26 cellular contexts compared by ENCODE assay signal in genomic region chr1:38944547-38944946, GRCh38. TPM values are rescaled to one million over a fixed set of nuclear protein-coding genes. Genes with fewer than 3 reads are reported as not detected.
"Had no signal": no experiment of that assay in that cellular context is flagged by ENCODE, and none has a peak within 500 bp of the region (broad histone marks: within the 10 kb centered on the region; RNA-seq: fewer than 3 reads in every experiment).

No MANE protein-coding gene starts in this region.

- H3K4me3 ChIP-seq: colonic mucosa, esophagus squamous epithelium, gastrocnemius medialis, heart right ventricle, left lung, lower lobe of right lung, mucosa of descending colon had no signal

- DNase-seq: colonic mucosa; cortex of kidney; effector CD8-positive, alpha-beta T cell; effector memory CD8-positive, alpha-beta T cell; endodermal cell; erythroblast; esophagus squamous epithelium; foreskin melanocyte; gastrocnemius medialis; glutamatergic neuron; head of caudate nucleus; heart right ventricle; hippocampal formation; left cardiac atrium; left lung; left ventricle myocardium superior; lower lobe of right lung; mesenchymal stem cell; mucosa of descending colon; naive B cell had no signal

- H3K27ac ChIP-seq: colonic mucosa, epithelial cell of prostate, esophagus squamous epithelium, gastrocnemius medialis, heart right ventricle, left lung, lower lobe of right lung had no signal

- H3K4me1 Mint-ChIP-seq: endodermal cell, mesothelial cell of epicardium, naive B cell had no signal

- H3K4me3 Mint-ChIP-seq: dendritic cell treated with granulocyte-macrophage colony-stimulating factor and Interleukin-4, amounts not matched to agents 40 ng/mL and 50 ng/mL, for 4 days; effector memory CD8-positive, alpha-beta T cell; endodermal cell; mesothelial cell of epicardium; naive B cell had no signal

- H3K36me3 Mint-ChIP-seq: mesothelial cell of epicardium, naive B cell had no signal

- H3K9me3 ChIP-seq: colonic mucosa, esophagus squamous epithelium, gastrocnemius medialis, heart right ventricle, lower lobe of right lung, mucosa of descending colon had no signal

- H3K27me3 ChIP-seq: colonic mucosa, gastrocnemius medialis, heart right ventricle, left lung had no signal

- H3K36me3 ChIP-seq: colonic mucosa, esophagus squamous epithelium, gastrocnemius medialis, heart right ventricle, left lung, lower lobe of right lung had no signal

- H3K4me1 ChIP-seq: colonic mucosa, left lung had no signal

- H3K9me3 Mint-ChIP-seq: dendritic cell treated with granulocyte-macrophage colony-stimulating factor and Interleukin-4, amounts not matched to agents 40 ng/mL and 50 ng/mL, for 4 days; effector memory CD8-positive, alpha-beta T cell had no signal

- H3K27ac Mint-ChIP-seq: dendritic cell treated with granulocyte-macrophage colony-stimulating factor and Interleukin-4, amounts not matched to agents 40 ng/mL and 50 ng/mL, for 4 days; effector memory CD8-positive, alpha-beta T cell; endodermal cell; mesothelial cell of epicardium; naive B cell had no signal

- ATAC-seq: effector memory CD8-positive, alpha-beta T cell; esophagus mucosa; gastrocnemius medialis; heart right ventricle; left cardiac atrium; left lung; left ventricle myocardium superior; lower lobe of right lung; mucosa of descending colon had no signal

RNA-seq across cellular contexts. Expression of gene RHBDL2, which starts 2.9 kb away (rescaled TPM):
- total RNA-seq: endodermal cell, gastrocnemius medialis, kidney epithelial cell, left ventricle myocardium superior, lung microvascular endothelial cell, mesothelial cell of epicardium had no signal
